Comparison of ENCODE assay signal across 30 cellular contexts in genomic region chr6:1422290-1422689, GRCh38. TPM values are rescaled to one million over a fixed set of nuclear protein-coding genes. Genes with fewer than 3 reads are reported as not detected.
"Had no signal": no experiment of that assay in that cellular context is flagged by ENCODE, and none has a peak within 500 bp of the region (broad histone marks: within the 10 kb centered on the region; RNA-seq: fewer than 3 reads in every experiment).

No MANE protein-coding gene starts in this region.

- H3K36me3 Mint-ChIP-seq: activated naive CD8-positive, alpha-beta T cell; brain; IgD-negative memory B cell had no signal

- H3K4me3 Mint-ChIP-seq: activated B cell treated with CpG ODN at 0.5 μM for 24 hours; activated CD4-positive, alpha-beta T cell treated with anti-CD3 and anti-CD28 coated beads, Interleukin-2, amount 10 ng/mL, durations not matched to agents 24 days and 14 days; activated naive CD4-positive, alpha-beta T cell treated with anti-CD3 and anti-CD28 coated beads for 36 hours; activated naive CD8-positive, alpha-beta T cell; activated T-helper 17 cell treated with anti-CD3 and anti-CD28 coated beads, Interleukin-2, amount 50 U/mL, for 72 hours; brain; IgD-negative memory B cell; T-helper 17 cell had no signal

- H3K27ac Mint-ChIP-seq: activated B cell treated with CpG ODN at 0.5 μM for 24 hours; activated CD4-positive, alpha-beta T cell treated with anti-CD3 and anti-CD28 coated beads, Interleukin-2, amount 10 ng/mL, durations not matched to agents 24 days and 14 days; activated naive CD4-positive, alpha-beta T cell treated with anti-CD3 and anti-CD28 coated beads for 36 hours; activated naive CD8-positive, alpha-beta T cell; activated T-helper 17 cell treated with anti-CD3 and anti-CD28 coated beads, Interleukin-2, amount 50 U/mL, for 72 hours; brain; IgD-negative memory B cell; T-helper 17 cell had no signal

- H3K36me3 ChIP-seq: cardiac muscle cell had no signal

- DNase-seq: activated B cell treated with CpG ODN at 0.5 μM for 24 hours; activated CD4-positive, alpha-beta T cell treated with anti-CD3 and anti-CD28 coated beads for 1 hour; activated CD4-positive, alpha-beta T cell treated with anti-CD3 and anti-CD28 coated beads, Interleukin-2, amount 10 ng/mL, durations not matched to agents 24 days and 14 days; activated CD4-positive, alpha-beta T cell treated with anti-CD3 and anti-CD28 coated beads, Interleukin-2, amount 50 U/mL, for 48 hours; activated gamma-delta T cell; activated naive CD4-positive, alpha-beta T cell treated with anti-CD3 and anti-CD28 coated beads for 36 hours; activated T-cell treated with anti-CD3 and anti-CD28 coated beads for 4 hours; activated T-cell treated with anti-CD3 and anti-CD28 coated beads, Interleukin-2, amount 50 U/mL, for 48 hours; amygdala; KG1; NCI-H1048; NCI-H1417; NCI-H1694; NCI-H2029; NCI-H2107; NCI-H2171 treated with DMSO at 0.1 percent for 48 hours; NCI-H226; NCI-H526 treated with DMSO at 0.1 percent for 48 hours; NCI-H82; SHP77 treated with DMSO at 0.1 percent for 48 hours; T-helper 17 cell; T-helper 9 cell had no signal

- H3K4me3 ChIP-seq: cardiac muscle cell had no signal

- H3K27me3 ChIP-seq: cardiac muscle cell had no signal

- ATAC-seq: activated T-helper 17 cell treated with anti-CD3 and anti-CD28 coated beads, Interleukin-2, amount 50 U/mL, for 72 hours; T-helper 17 cell had no signal

- H3K27ac ChIP-seq: cardiac muscle cell, RWPE1 had no signal

- H3K4me1 Mint-ChIP-seq: activated B cell treated with CpG ODN at 0.5 μM for 24 hours; activated CD4-positive, alpha-beta T cell treated with anti-CD3 and anti-CD28 coated beads, Interleukin-2, amount 10 ng/mL, durations not matched to agents 24 days and 14 days had no signal

RNA-seq across cellular contexts. Expression of gene FOXF2, which starts 32.9 kb away (rescaled TPM):
- total RNA-seq: activated B cell treated with CpG ODN at 0.5 μM for 24 hours; activated CD4-positive, alpha-beta T cell treated with anti-CD3 and anti-CD28 coated beads, Interleukin-2, amount 10 ng/mL, durations not matched to agents 24 days and 14 days; activated naive CD4-positive, alpha-beta T cell treated with anti-CD3 and anti-CD28 coated beads for 36 hours; activated T-helper 17 cell treated with anti-CD3 and anti-CD28 coated beads, Interleukin-2, amount 50 U/mL, for 72 hours; LHCN-M2; OCI-LY7; T-helper 17 cell had no signal
- polyA plus RNA-seq: IgD-negative memory B cell had no signal
